ENCODE assay signal across 8 cellular contexts in the genomic region with DNA sequence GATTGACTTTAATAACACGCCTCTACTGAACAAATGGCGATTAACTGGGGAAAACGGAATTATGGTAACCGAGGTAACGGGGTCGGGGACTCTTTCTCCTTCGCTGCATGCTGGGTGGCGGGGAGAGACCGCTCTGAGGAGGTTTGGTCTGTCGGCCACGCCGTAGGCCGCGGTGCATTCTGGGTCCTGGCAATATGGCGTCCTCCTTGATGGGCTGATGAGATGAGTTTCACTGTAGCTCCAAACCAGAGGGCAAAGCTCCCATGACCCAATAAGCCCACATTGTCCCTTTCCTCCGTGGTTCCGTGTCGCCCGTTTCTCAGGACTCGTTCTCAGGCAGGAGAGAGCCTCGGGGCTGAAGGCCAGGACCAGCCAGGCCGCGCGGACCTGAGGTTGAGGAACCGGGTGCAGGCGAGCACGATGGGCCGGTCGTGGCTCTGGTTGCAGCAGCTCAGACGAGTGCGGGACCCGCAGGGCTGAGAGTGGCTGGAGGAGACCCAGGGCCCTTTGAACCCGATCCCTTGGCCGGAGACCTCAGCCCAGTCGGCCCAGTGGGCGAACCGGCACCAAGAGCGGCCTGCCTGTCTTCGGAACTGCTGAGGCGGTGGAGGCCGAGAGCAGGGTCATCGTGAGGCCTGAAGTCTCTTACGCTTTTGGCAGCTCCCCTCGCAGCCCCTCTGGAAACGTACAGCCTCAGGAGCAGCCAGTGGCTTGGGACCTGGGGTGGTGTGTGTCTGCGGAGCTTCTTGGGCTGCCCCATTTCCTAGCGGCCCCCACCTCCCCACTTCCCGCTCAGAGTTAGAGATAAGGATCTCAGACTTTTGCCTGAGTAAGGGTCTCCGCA. TPM values are rescaled to one million over a fixed set of nuclear protein-coding genes. Genes with fewer than 3 reads are reported as not detected.
A peak's percentile ranks its signal among the peaks of the same experiment; 100 is the strongest.
DNase-seq lines count a peak whose midpoint lies in the region; ATAC-seq and TF ChIP-seq lines count a peak whose summit lies in the region.

A gene with protein sequence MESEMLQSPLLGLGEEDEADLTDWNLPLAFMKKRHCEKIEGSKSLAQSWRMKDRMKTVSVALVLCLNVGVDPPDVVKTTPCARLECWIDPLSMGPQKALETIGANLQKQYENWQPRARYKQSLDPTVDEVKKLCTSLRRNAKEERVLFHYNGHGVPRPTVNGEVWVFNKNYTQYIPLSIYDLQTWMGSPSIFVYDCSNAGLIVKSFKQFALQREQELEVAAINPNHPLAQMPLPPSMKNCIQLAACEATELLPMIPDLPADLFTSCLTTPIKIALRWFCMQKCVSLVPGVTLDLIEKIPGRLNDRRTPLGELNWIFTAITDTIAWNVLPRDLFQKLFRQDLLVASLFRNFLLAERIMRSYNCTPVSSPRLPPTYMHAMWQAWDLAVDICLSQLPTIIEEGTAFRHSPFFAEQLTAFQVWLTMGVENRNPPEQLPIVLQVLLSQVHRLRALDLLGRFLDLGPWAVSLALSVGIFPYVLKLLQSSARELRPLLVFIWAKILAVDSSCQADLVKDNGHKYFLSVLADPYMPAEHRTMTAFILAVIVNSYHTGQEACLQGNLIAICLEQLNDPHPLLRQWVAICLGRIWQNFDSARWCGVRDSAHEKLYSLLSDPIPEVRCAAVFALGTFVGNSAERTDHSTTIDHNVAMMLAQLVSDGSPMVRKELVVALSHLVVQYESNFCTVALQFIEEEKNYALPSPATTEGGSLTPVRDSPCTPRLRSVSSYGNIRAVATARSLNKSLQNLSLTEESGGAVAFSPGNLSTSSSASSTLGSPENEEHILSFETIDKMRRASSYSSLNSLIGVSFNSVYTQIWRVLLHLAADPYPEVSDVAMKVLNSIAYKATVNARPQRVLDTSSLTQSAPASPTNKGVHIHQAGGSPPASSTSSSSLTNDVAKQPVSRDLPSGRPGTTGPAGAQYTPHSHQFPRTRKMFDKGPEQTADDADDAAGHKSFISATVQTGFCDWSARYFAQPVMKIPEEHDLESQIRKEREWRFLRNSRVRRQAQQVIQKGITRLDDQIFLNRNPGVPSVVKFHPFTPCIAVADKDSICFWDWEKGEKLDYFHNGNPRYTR (N-terminal part only) (plus strand): TSS at position 184 of the 844 bp plus-strand sequence. CDS start 792 bp downstream, outside the sequence.

- TF ChIP-seq POLR2A in thyroid gland (IDR thresholded peaks at IDR 0.05): peak in 1 of 2 donors; percentile 23

- peaks cover 29 to 39% (median 34%) of the 10 kb centered on the region in 3 donors for H3K4me1 Mint-ChIP-seq in T-cell

- CTCF ChIA-PET in T-cell (lab: Charles Lee): no interaction called here

- 0 to 1% methylated on average over 28 to 36 of the region's 49 CpGs for WGBS in thyroid gland, 2 donors

- H3K4me1 ChIP-seq in adipocyte (ENCODE audit: control insufficient read depth, insufficient read depth, low read length) (peaks cover 22% of the 10 kb centered on the region), parathyroid adenoma (peaks cover 10% of the 10 kb centered on the region), thyroid gland (peaks cover 13 to 14% of the 10 kb centered on the region in 2 donors)

- H3K4me2 ChIP-seq in parathyroid adenoma (ENCODE audit: low read length): peak within 1 kb of the TSS; percentile 68

- POLR2A ChIA-PET in T-cell (lab: Charles Lee): interaction anchor here in 1 of 2 donors (0.6 kb wide), 2 partner anchors 19 to 42 kb away, joined by 3 to 4 read pairs; no protein-coding TSS in a partner anchor

- H3K27ac ChIP-seq in parathyroid adenoma (peak within 1 kb of the TSS; percentile 82), thyroid gland (peak within 1 kb of the TSS in 2 of 3 donors; percentile 37 to 65)

- no peaks in the 10 kb centered on the region for H3K36me3 Mint-ChIP-seq in T-cell

- no peaks in the 10 kb centered on the region for H3K9me3 Mint-ChIP-seq in T-cell

- H3K4me3 Mint-ChIP-seq in T-cell: peak within 1 kb of the TSS; percentile 86 to 90 (median 87)

- ATAC-seq in T-cell (replicated peaks in 1 of 4): peak; percentile 97 to 99 (median 98)

- no peaks in the 10 kb centered on the region for H3K9me3 ChIP-seq in adipocyte (ENCODE audit: control insufficient read depth, low read length)
- H3K9me3 ChIP-seq in parathyroid adenoma (ENCODE audit: control insufficient read depth, low read length): no peaks in the 10 kb centered on the region
- no peaks in the 10 kb centered on the region for H3K9me3 ChIP-seq in thyroid gland

- TF ChIP-seq CTCF in parathyroid adenoma (IDR thresholded peaks at IDR 0.05) (no peak), thyroid gland (IDR thresholded peaks at IDR 0.05) (peak in 1 of 6 experiments; percentile 12)

- H3K27me3 Mint-ChIP-seq in T-cell: peaks cover 13 to 17% of the 10 kb centered on the region in 2 donors

- H3K36me3 ChIP-seq in H7 (replicated peaks; ENCODE audit: control insufficient read depth, insufficient read depth, low read length) (no peaks in the 10 kb centered on the region), adipocyte (ENCODE audit: control insufficient read depth, insufficient read depth, low read length, severe bottlenecking) (no peaks in the 10 kb centered on the region), parathyroid adenoma (ENCODE audit: control insufficient read depth, insufficient read depth, low read length) (no peaks in the 10 kb centered on the region), thyroid gland (no peaks in the 10 kb centered on the region)

- DNase-seq in DMS 273 (lab: John Stamatoyannopoulos, UW; ENCODE audit: unreplicated experiment) (peak; percentile 95), H7 (peak; percentile 93), NCI-H1417 treated with DMSO at 0.1 percent for 48 hours (lab: John Stamatoyannopoulos, UW) (peak; percentile 64), T-cell (peak; percentile 73 to 91 (median 85)), adipocyte (ENCODE audit: low read depth) (peak; percentile 95), cardiac septum (ENCODE audit: low spot score) (peak; percentile 97), thyroid gland (peak; percentile 87 to 88)

- peak within 1 kb of the TSS; percentile 97 for H3K9ac ChIP-seq in adipocyte (ENCODE audit: low read length)
- H3K9ac ChIP-seq in parathyroid adenoma: peak within 1 kb of the TSS; percentile 70

- H3K4me3 ChIP-seq in H7 (ENCODE audit: insufficient read depth, low read depth, low read length) (peak within 1 kb of the TSS; percentile 96), adipocyte (ENCODE audit: low read length) (peak within 1 kb of the TSS; percentile 95), parathyroid adenoma (ENCODE audit: low read depth, low read length) (peak within 1 kb of the TSS; percentile 95), thyroid gland (replicated peaks in 1 of 3) (peak within 1 kb of the TSS; percentile 8 to 96 (median 83))

- H3K27ac Mint-ChIP-seq in T-cell: peak within 1 kb of the TSS; percentile 78 to 82

- H3K27me3 ChIP-seq in H7 (ENCODE audit: control insufficient read depth, insufficient read depth, low read length): no peaks in the 10 kb centered on the region
- H3K27me3 ChIP-seq in adipocyte (replicated peaks; ENCODE audit: control insufficient read depth, insufficient read depth, low read length): peaks cover 9% of the 10 kb centered on the region
- H3K27me3 ChIP-seq in parathyroid adenoma (ENCODE audit: control insufficient read depth, insufficient read depth, low read length): no peaks in the 10 kb centered on the region
- H3K27me3 ChIP-seq in thyroid gland: no peaks in the 10 kb centered on the region

- intact Hi-C loops in cardiac septum (cut with DNase I): loop anchor here (2.0 kb wide), 1 partner anchor 90 kb away; no protein-coding TSS in a partner anchor
- intact Hi-C loops in thyroid gland (cut with DNase I): no loop called here

- H3K79me2 ChIP-seq in parathyroid adenoma: peaks cover 34% of the 10 kb centered on the region

- peak within 1 kb of the TSS; percentile 99 for H2AFZ ChIP-seq in parathyroid adenoma

RNA-seq across cellular contexts. Expression of the gene that starts here (rescaled TPM):
- total RNA-seq in H7 (2014; rRNA removed; shearing (Covaris generic)): 20.9 TPM in 2 replicates
- total RNA-seq in T-cell (10 to 100 TPM; 59.4 to 76.8 (median 71.4) TPM), cardiac septum (32.3 TPM), thyroid gland (10 to 100 TPM; 24.2 to 58.1 (median 34.5) TPM)

Comparison
In these comparisons a context has a peak if more than half of its experiments do, and no peak if none do; other contexts are left out.
1. Peak in every context shown above with its lines: DNase-seq, ATAC-seq, H3K4me3 ChIP-seq and H3K27ac ChIP-seq.